ENCODE assay signal across 9 cellular contexts in the genomic region with DNA sequence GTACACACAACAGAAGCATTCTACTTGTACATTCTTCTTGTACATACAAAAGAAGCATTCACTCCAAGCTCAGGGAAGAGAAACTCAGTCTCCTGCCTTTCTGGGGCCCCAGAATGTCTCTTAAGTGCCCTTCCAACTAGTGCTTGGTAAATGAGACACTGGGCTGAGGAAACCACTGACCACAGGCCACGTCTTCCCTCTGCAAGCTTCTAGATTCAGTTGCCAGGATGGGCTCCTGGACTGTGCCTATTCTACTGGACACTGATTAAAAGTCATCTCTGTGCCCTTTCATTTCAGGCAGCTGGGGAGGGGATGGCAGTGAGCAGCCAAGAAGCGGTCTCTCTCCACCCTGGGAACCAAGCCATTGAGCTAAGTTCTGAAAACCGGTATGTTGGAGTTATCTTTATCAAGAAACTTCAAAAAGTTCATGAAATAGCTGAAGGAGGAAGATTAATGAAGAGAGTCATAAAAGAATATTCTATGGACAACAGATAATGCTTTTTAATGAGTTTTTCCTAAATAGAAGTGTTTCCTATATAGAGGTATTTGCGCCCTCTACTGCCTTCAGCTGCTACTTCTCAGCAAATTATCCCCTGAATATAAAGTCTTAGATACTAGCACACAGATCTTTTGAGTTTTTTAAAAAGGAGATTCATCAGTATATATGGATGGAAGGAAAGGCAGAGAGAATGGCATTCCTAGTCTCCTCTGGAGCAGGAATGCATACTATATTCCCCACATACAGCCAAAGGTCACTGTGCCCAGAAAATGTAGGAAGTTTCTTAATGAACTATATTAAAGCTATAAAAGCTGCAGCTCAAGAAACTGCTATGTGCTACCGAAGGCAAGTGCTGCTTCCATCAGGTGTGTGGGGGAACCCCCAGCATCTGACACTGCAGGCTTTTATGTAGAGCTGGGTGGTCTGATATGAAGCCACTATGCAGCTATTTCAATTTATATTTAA. TPM values are rescaled to one million over a fixed set of nuclear protein-coding genes. Genes with fewer than 3 reads are reported as not detected.
A peak's percentile ranks its signal among the peaks of the same experiment; 100 is the strongest.
DNase-seq lines count a peak whose midpoint lies in the region; ATAC-seq, FAIRE-seq and TF ChIP-seq lines count a peak whose summit lies in the region.
"Had no signal": no experiment of that assay in that cellular context is flagged by ENCODE, and none has a peak within 500 bp of the region (broad histone marks: within the 10 kb centered on the region; RNA-seq: fewer than 3 reads in every experiment).

No MANE protein-coding gene starts in this region.

- peak; percentile 9 to 58 (median 32) for ATAC-seq in heart left ventricle
- no peak for ATAC-seq in Right ventricle myocardium superior (ENCODE audit: poor library complexity)
- no peak for ATAC-seq in HG03025 (IDR thresholded peaks at IDR 0.05; ENCODE audit: low FRiP score, unreplicated experiment)

- TF ChIP-seq POLR2A in heart left ventricle (IDR thresholded peaks at IDR 0.05) (no peak), esophagus muscularis mucosa (IDR thresholded peaks at IDR 0.05; ENCODE audit: low read depth) (no peak)

- TF ChIP-seq CTCF in heart left ventricle (IDR thresholded peaks at IDR 0.05) (peak in 11 of 12 donors; percentile 23 to 69 (median 52)), esophagus muscularis mucosa (IDR thresholded peaks at IDR 0.05) (peak; percentile 29 to 48 (median 46))

- peak overlapping the region in 2 of 12 donors; percentile 39 to 44 for H3K27ac ChIP-seq in heart left ventricle
- peak overlapping the region in 1 of 4 donors; percentile 0 for H3K27ac ChIP-seq in esophagus muscularis mucosa (replicated peaks in 1 of 4)

- no peak for FAIRE-seq in frontal cortex (lab: Jason Lieb, UNC)

- H3K27me3 ChIP-seq in heart left ventricle (no peaks in the 10 kb centered on the region), esophagus muscularis mucosa (no peaks in the 10 kb centered on the region)

- H3K4me1 ChIP-seq in heart left ventricle: peaks cover 6 to 42% (median 23%) of the 10 kb centered on the region in 12 donors
- H3K4me1 ChIP-seq in esophagus muscularis mucosa: peaks cover 25 to 43% (median 40%) of the 10 kb centered on the region in 4 donors

- H3K9me3 ChIP-seq in heart left ventricle (no peaks in the 10 kb centered on the region), esophagus muscularis mucosa (no peaks in the 10 kb centered on the region)

- TF ChIP-seq EP300 in esophagus muscularis mucosa (IDR thresholded peaks at IDR 0.05): no peak

- WGBS in heart left ventricle, 4 donors: 56 to 64% (median 62%) methylated on average over 5 of the region's 5 CpGs
- 78% methylated on average over 5 of the region's 5 CpGs for WGBS in esophagus muscularis mucosa

- intact Hi-C loops in heart left ventricle (cut with DNase I) (loop anchor here in 1 of 10 donors (5.0 kb wide), 1 partner anchor 42 kb away; a partner anchor contains a TSS), Right ventricle myocardium superior (cut with DNase I) (no loop called here), esophagus muscularis mucosa (cut with DNase I) (loop anchor here (5.0 kb wide), 1 partner anchor 32 kb away; no protein-coding TSS in a partner anchor)

- DNase-seq in heart left ventricle: no peak
- no peak for DNase-seq in Right ventricle myocardium superior
- DNase-seq in OCI-M1 (lab: John Stamatoyannopoulos, UW): peak; percentile 79
- no peak for DNase-seq in esophagus muscularis mucosa (ENCODE audit: extremely low spot score)
- DNase-seq in retina: peak; percentile 7
- DNase-seq in frontal cortex (ENCODE audit: low spot score in 2 of 2): no peak
- no peak for DNase-seq in NCI-H1436 treated with DMSO at 0.1 percent for 48 hours (lab: John Stamatoyannopoulos, UW)
- DNase-seq: activated naive CD8-positive, alpha-beta T cell treated with anti-CD3 and anti-CD28 coated beads, Interleukin-2, amount 10 ng/mL, durations not matched to agents 7 days and 5 days had no signal

- no peaks in the 10 kb centered on the region for H3K36me3 ChIP-seq in heart left ventricle
- H3K36me3 ChIP-seq in esophagus muscularis mucosa: no peaks in the 10 kb centered on the region

- H3K4me3 ChIP-seq in heart left ventricle: no peak overlapping the region
- H3K4me3 ChIP-seq in esophagus muscularis mucosa: no peak overlapping the region

RNA-seq across cellular contexts. Expression of a gene that starts 8.4 kb away (rescaled TPM):
- total RNA-seq in heart left ventricle: under 1 TPM in 2 of 9 donors, not detected in 7; 0.24 to 0.25 TPM
- not detected for polyA plus RNA-seq in heart left ventricle
- not detected for total RNA-seq in Right ventricle myocardium superior
- total RNA-seq in esophagus muscularis mucosa: under 1 TPM in 1 of 4 donors, not detected in 3; 0.33 TPM
- 0.41 TPM for total RNA-seq in frontal cortex
- total RNA-seq: activated naive CD8-positive, alpha-beta T cell treated with anti-CD3 and anti-CD28 coated beads, Interleukin-2, amount 10 ng/mL, durations not matched to agents 7 days and 5 days had no signal

RNA-seq across cellular contexts. Expression of a gene that starts 23.0 kb away (rescaled TPM):
- total RNA-seq in heart left ventricle (10 to 100 TPM; 13.8 to 58.2 (median 25.6) TPM), Right ventricle myocardium superior (28.1 TPM), esophagus muscularis mucosa (10 to 100 TPM; 10.6 to 15.4 (median 11.9) TPM), frontal cortex (5.7 TPM)
- 10 to 100 TPM in 1 of 2 donors, 1 to 10 TPM in 1; 5.5 to 23.4 TPM for polyA plus RNA-seq in heart left ventricle

RNA-seq across cellular contexts. Expression of a gene that starts 41.6 kb away (rescaled TPM):
- 100 to 1,000 TPM in 1 of 9 donors, 10 to 100 TPM in 4, 1 to 10 TPM in 4; 4.4 to 107 (median 12.1) TPM for total RNA-seq in heart left ventricle
- 1 to 10 TPM; 4.6 to 5.0 TPM for polyA plus RNA-seq in heart left ventricle
- total RNA-seq in Right ventricle myocardium superior: 5.9 TPM
- 1 to 10 TPM; 7.8 to 9.8 (median 8.8) TPM for total RNA-seq in esophagus muscularis mucosa
- total RNA-seq in frontal cortex: 6.5 TPM

RNA-seq across cellular contexts. Expression of a gene that starts 44.9 kb away (rescaled TPM):
- total RNA-seq in heart left ventricle (10 to 100 TPM in 6 of 9 donors, 1 to 10 TPM in 3; 5.4 to 21.0 (median 10.4) TPM), Right ventricle myocardium superior (7.1 TPM), esophagus muscularis mucosa (10 to 100 TPM; 13.0 to 23.3 (median 19.1) TPM), frontal cortex (64.8 TPM)
- 1 to 10 TPM; 5.4 to 9.3 TPM for polyA plus RNA-seq in heart left ventricle

Comparison
In these comparisons a context has a peak if more than half of its experiments do, and no peak if none do; other contexts are left out.
1. ATAC-seq: peak in heart left ventricle (4 of 4); none in Right ventricle myocardium superior (single experiment) and HG03025 (single experiment).
2. DNase-seq: peak in OCI-M1 (single experiment) and retina (single experiment); none in heart left ventricle (0 of 5), Right ventricle myocardium superior (single experiment), esophagus muscularis mucosa (single experiment), frontal cortex (0 of 2) and NCI-H1436 treated with DMSO at 0.1 percent for 48 hours (single experiment).